ENCODE assay signal across 24 cellular contexts in the genomic region with DNA sequence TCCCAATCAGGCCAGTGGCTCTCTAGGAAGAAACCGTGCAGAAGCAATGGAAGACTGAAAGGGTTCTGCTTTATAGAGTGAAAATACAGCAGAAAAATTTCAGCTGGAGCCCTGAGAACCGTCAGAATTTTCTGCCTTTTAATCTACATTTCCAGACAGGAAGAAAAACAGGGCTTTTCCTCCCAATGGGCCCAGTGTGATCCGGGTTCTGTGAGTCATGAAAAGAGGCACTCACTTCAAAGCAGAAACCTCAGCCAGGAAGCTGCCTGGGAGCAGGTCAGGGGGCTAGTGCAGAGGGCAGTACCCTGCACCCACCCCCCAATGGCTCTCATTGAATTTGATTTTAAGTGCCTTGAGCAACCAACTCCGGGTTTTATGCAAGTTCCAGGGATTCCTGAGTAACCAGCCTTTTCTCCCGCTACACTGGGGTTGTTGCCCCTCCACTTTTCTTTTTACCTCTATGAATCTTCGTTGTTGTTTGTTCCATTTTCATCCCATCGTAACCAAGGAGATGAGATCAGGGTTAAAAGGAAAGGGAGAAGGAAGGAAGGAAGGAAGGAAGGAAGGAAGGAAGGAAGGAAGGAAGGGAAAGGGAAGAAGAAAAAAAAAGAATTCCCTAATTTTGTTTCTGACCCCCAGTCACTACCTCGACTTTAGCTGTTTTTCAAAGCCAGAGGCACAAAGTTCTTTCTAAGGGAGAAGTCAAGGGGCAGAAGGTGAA. TPM values are rescaled to one million over a fixed set of nuclear protein-coding genes. Genes with fewer than 3 reads are reported as not detected.
"Had no signal": no experiment of that assay in that cellular context is flagged by ENCODE, and none has a peak within 500 bp of the region (broad histone marks: within the 10 kb centered on the region; RNA-seq: fewer than 3 reads in every experiment).

No MANE protein-coding gene starts in this region.

- H3K4me1 ChIP-seq: colonic mucosa had no signal

- H3K4me3 ChIP-seq: body of pancreas, colonic mucosa, gastrocnemius medialis, left ventricle myocardium inferior, psoas muscle, skin epidermis had no signal

- H3K9me3 ChIP-seq: body of pancreas, colonic mucosa, gastrocnemius medialis, left ventricle myocardium inferior, psoas muscle had no signal

- ATAC-seq: body of pancreas; gastrocnemius medialis; psoas muscle; stimulated activated naive CD8-positive, alpha-beta T cell treated with anti-CD3 and anti-CD28 coated beads, Interleukin-15, amount 100 ng/mL, for 72 hours had no signal

- H3K36me3 ChIP-seq: colonic mucosa, gastrocnemius medialis, left ventricle myocardium inferior, WERI-Rb-1 had no signal

- H3K36me3 Mint-ChIP-seq: activated naive CD8-positive, alpha-beta T cell treated with anti-CD3 and anti-CD28 coated beads for 36 hours had no signal

- DNase-seq: activated CD4-positive, alpha-beta T cell treated with anti-CD3 and anti-CD28 coated beads for 1 hour; activated CD4-positive, alpha-beta T cell treated with anti-CD3 and anti-CD28 coated beads, Interleukin-2, amount 50 U/mL, for 4 hours; activated gamma-delta T cell treated with Interleukin-2 at 50 U/mL for 16 hours; activated naive CD8-positive, alpha-beta T cell treated with anti-CD3 and anti-CD28 coated beads for 36 hours; amniotic stem cell; body of pancreas; central memory CD4-positive, alpha-beta T cell; colonic mucosa; gastrocnemius medialis; head of caudate nucleus; immature natural killer cell; kidney glomerular epithelial cell; left ventricle myocardium inferior; psoas muscle; stimulated activated naive CD8-positive, alpha-beta T cell treated with anti-CD3 and anti-CD28 coated beads, Interleukin-15, amount 100 ng/mL, for 72 hours; trophoblast cell; WERI-Rb-1 had no signal

- H3K4me3 Mint-ChIP-seq: activated naive CD8-positive, alpha-beta T cell treated with anti-CD3 and anti-CD28 coated beads for 36 hours; activated T-helper 1 cell treated with anti-CD3 and anti-CD28 coated beads, Interleukin-12 subunit alpha, Interleukin-12 subunit beta, Interleukin-2, Interleukin-4 antibody, amounts not matched to agents 30 ng/mL and 10 ng/mL and 1 ng/mL, durations not matched to agents 14 hours and 24 hours and 36 hours; neural crest cell; stimulated activated naive CD8-positive, alpha-beta T cell treated with anti-CD3 and anti-CD28 coated beads, Interleukin-15, amount 100 ng/mL, for 72 hours had no signal

- H3K27ac ChIP-seq: body of pancreas, colonic mucosa, gastrocnemius medialis, left ventricle myocardium inferior, psoas muscle, skin epidermis, WERI-Rb-1 had no signal

- H3K9me3 Mint-ChIP-seq: activated naive CD8-positive, alpha-beta T cell treated with anti-CD3 and anti-CD28 coated beads for 36 hours; activated T-helper 1 cell treated with anti-CD3 and anti-CD28 coated beads, Interleukin-12 subunit alpha, Interleukin-12 subunit beta, Interleukin-2, Interleukin-4 antibody, amounts not matched to agents 30 ng/mL and 10 ng/mL and 1 ng/mL, durations not matched to agents 14 hours and 24 hours and 36 hours; neural crest cell; stimulated activated naive CD8-positive, alpha-beta T cell treated with anti-CD3 and anti-CD28 coated beads, Interleukin-15, amount 100 ng/mL, for 72 hours had no signal

- H3K27ac Mint-ChIP-seq: activated naive CD8-positive, alpha-beta T cell treated with anti-CD3 and anti-CD28 coated beads for 36 hours; immature natural killer cell had no signal

RNA-seq across cellular contexts. Expression of a gene that starts 1.3 kb away (rescaled TPM):
- total RNA-seq: activated naive CD8-positive, alpha-beta T cell treated with anti-CD3 and anti-CD28 coated beads for 36 hours; activated T-helper 1 cell treated with anti-CD3 and anti-CD28 coated beads, Interleukin-12 subunit alpha, Interleukin-12 subunit beta, Interleukin-2, Interleukin-4 antibody, amounts not matched to agents 30 ng/mL and 10 ng/mL and 1 ng/mL, durations not matched to agents 14 hours and 24 hours and 36 hours; body of pancreas; colonic mucosa; gastrocnemius medialis; left ventricle myocardium inferior; mononuclear cell; neural crest cell; osteocyte; psoas muscle; temporal lobe had no signal
- polyA plus RNA-seq: esophagus, immature natural killer cell, psoas muscle had no signal
